In genomic region chr2:197306024-197306690, GRCh38 we compare ENCODE assay signal across 10 cellular contexts. TPM values are rescaled to one million over a fixed set of nuclear protein-coding genes. Genes with fewer than 3 reads are reported as not detected.
A peak's percentile ranks its signal among the peaks of the same experiment; 100 is the strongest.
DNase-seq lines count a peak whose midpoint lies in the region; FAIRE-seq and TF ChIP-seq lines count a peak whose summit lies in the region.
"Had no signal": no experiment of that assay in that cellular context is flagged by ENCODE, and none has a peak within 500 bp of the region (broad histone marks: within the 10 kb centered on the region; RNA-seq: fewer than 3 reads in every experiment).

No MANE protein-coding gene starts in this region.

- WGBS in small intestine, 3 donors: 70 to 85% (median 76%) methylated on average over 5 of the region's 5 CpGs

- peak overlapping the region; percentile 95 for H3K27ac Mint-ChIP-seq in dendritic cell treated with granulocyte-macrophage colony-stimulating factor and Interleukin-4, amounts not matched to agents 40 ng/mL and 50 ng/mL, for 4 days

- H3K4me3 Mint-ChIP-seq in dendritic cell treated with granulocyte-macrophage colony-stimulating factor and Interleukin-4, amounts not matched to agents 40 ng/mL and 50 ng/mL, for 4 days: peak overlapping the region; percentile 4

- DNase-seq in NCI-H2029 treated with DMSO at 0.1 percent for 48 hours (lab: John Stamatoyannopoulos, UW) (peak; percentile 61), NCI-H2029 (lab: John Stamatoyannopoulos, UW) (no peak), NAMALWA (ENCODE audit: low spot score) (peak; percentile 50), small intestine (no peak), kidney glomerular epithelial cell (lab: John Stamatoyannopoulos, UW) (no peak), GM20000 (ENCODE audit: low spot score) (no peak), NCI-H748 treated with DMSO at 0.1 percent for 48 hours (lab: John Stamatoyannopoulos, UW) (no peak)

- no peak overlapping the region for H3K4me3 ChIP-seq in small intestine (ENCODE audit: low read depth in 1 of 2, low read length in 2 of 2)

- no peaks in the 10 kb centered on the region for H3K27me3 Mint-ChIP-seq in dendritic cell treated with granulocyte-macrophage colony-stimulating factor and Interleukin-4, amounts not matched to agents 40 ng/mL and 50 ng/mL, for 4 days

- peaks cover 69% of the 10 kb centered on the region for H3K4me1 Mint-ChIP-seq in dendritic cell treated with granulocyte-macrophage colony-stimulating factor and Interleukin-4, amounts not matched to agents 40 ng/mL and 50 ng/mL, for 4 days (ENCODE audit: low read depth)

- FAIRE-seq in small intestine (lab: Jason Lieb, UNC): no peak

- H3K36me3 Mint-ChIP-seq in dendritic cell treated with granulocyte-macrophage colony-stimulating factor and Interleukin-4, amounts not matched to agents 40 ng/mL and 50 ng/mL, for 4 days (ENCODE audit: low read depth): peaks cover 49% of the 10 kb centered on the region

- no peaks in the 10 kb centered on the region for H3K27me3 ChIP-seq in small intestine (ENCODE audit: control insufficient read depth in 2 of 2, insufficient read depth in 2 of 2, low read length in 2 of 2)

- peak overlapping the region; percentile 59 to 86 for H3K27ac ChIP-seq in small intestine (ENCODE audit: low read depth in 1 of 2, low read length in 1 of 2)
- H3K27ac ChIP-seq: 22Rv1, KMS-11 had no signal

- H3K9me3 Mint-ChIP-seq in dendritic cell treated with granulocyte-macrophage colony-stimulating factor and Interleukin-4, amounts not matched to agents 40 ng/mL and 50 ng/mL, for 4 days: no peaks in the 10 kb centered on the region

- no peak for TF ChIP-seq CTCF in GM20000 (IDR thresholded peaks at IDR 0.05; ENCODE audit: extremely low read depth, missing control alignments)

- H3K36me3 ChIP-seq in small intestine (ENCODE audit: control insufficient read depth in 2 of 2, insufficient read depth in 2 of 2, low read length in 2 of 2): no peaks in the 10 kb centered on the region

- intact Hi-C loops in dendritic cell treated with granulocyte-macrophage colony-stimulating factor and Interleukin-4, amounts not matched to agents 40 ng/mL and 50 ng/mL, for 4 days (cut with micrococcal nuclease): loop anchor here (5.0 kb wide), 1 partner anchor 49 kb away; no protein-coding TSS in a partner anchor

- peaks cover under 1 to 5% of the 10 kb centered on the region in 2 donors for H3K4me1 ChIP-seq in small intestine (ENCODE audit: control insufficient read depth in 2 of 2, insufficient read depth in 1 of 2, low read depth in 1 of 2, low read length in 1 of 2)

- no peaks in the 10 kb centered on the region for H3K9me3 ChIP-seq in small intestine (ENCODE audit: control insufficient read depth, low read depth)

RNA-seq across cellular contexts. Expression of gene ANKRD44, which starts 4.4 kb away (rescaled TPM):
- polyA plus RNA-seq in small intestine: 1 to 10 TPM in 2 of 3 donors, under 1 TPM in 1; 0.89 to 2.0 (median 1.4) TPM

Comparison
In these comparisons a context has a peak if more than half of its experiments do, and no peak if none do; other contexts are left out.
1. DNase-seq: peak in NCI-H2029 treated with DMSO at 0.1 percent for 48 hours (single experiment) and NAMALWA (single experiment); none in NCI-H2029 (single experiment), small intestine (single experiment), kidney glomerular epithelial cell (single experiment), GM20000 (single experiment) and NCI-H748 treated with DMSO at 0.1 percent for 48 hours (single experiment).